ENCODE assay signal across 9 cellular contexts in the genomic region with DNA sequence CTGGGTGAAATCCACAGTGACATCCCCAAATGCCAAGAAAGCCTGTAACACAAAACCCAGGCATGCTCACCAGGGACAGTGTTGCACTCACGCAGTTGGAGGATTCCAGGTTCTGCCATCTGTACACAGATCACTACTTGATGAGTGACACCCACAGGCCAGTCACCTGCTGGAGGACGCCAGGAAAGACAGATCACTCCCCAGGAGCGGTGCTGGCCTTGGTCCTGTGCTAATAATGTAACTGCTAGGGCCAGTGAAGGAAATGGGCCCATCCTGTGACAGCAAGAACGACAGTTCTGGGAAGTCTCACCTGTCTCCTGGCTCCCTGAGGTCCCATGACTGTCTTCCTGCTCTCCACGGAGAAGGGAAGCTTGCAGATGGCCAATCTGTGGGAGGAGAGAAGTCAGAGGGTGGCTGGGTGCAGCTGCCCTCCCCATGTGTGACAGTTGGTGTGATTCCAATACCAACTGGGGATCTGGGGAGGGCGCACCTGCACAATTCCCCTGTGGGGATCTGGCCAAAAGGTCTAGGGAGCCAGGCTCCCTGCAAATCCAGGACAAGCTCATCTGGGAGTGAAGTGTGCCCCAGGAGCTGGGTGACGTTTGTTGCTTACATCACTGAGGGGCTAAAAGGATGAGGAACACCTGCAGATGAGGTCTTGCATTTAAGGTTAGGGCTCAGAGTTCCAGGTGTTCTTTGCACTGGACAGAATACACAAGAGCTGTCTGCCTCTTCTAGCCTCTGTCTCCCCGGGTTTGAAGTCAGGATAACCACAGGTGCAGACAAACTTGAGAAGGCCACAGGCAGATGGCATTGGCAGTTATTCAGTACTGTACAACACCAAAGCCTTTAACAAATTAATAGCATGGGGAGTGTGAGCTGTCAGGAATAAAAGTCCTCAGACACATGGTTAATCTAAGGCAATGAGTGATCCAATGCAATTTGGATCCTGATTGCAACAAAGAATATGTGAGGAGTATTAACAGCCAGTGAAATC. TPM values are rescaled to one million over a fixed set of nuclear protein-coding genes. Genes with fewer than 3 reads are reported as not detected.
A peak's percentile ranks its signal among the peaks of the same experiment; 100 is the strongest.
DNase-seq lines count a peak whose midpoint lies in the region; ATAC-seq, FAIRE-seq and TF ChIP-seq lines count a peak whose summit lies in the region.
"Had no signal": no experiment of that assay in that cellular context is flagged by ENCODE, and none has a peak within 500 bp of the region (broad histone marks: within the 10 kb centered on the region; RNA-seq: fewer than 3 reads in every experiment).

No MANE protein-coding gene starts in this region.

- peak; percentile 8 for ATAC-seq in GM19043 (IDR thresholded peaks at IDR 0.05; ENCODE audit: low read depth, unreplicated experiment)
- peak; percentile 1 for ATAC-seq in HG02759 (IDR thresholded peaks at IDR 0.05; ENCODE audit: unreplicated experiment)
- peak in 3 of 4 donors; percentile 23 to 28 (median 24) for ATAC-seq in right lobe of liver

- H3K9me3 ChIP-seq in right lobe of liver: no peaks in the 10 kb centered on the region
- H3K9me3 ChIP-seq: suprapubic skin had no signal

- intact Hi-C loops in right lobe of liver (cut with DNase I): no loop called here
- intact Hi-C loops in activated T-helper 2 cell treated with anti-CD3 and anti-CD28 coated beads, Interferon-gamma antibody, Interleukin-2, Interleukin-4, amounts not matched to agents 10 μg/mL and 5 μg/mL and 100 μg/mL, durations not matched to agents 14 hours and 24 hours and 36 hours (cut with micrococcal nuclease): no loop called here

- no peak for FAIRE-seq in RCC 7860 (lab: Jason Lieb, UNC)

- H3K27ac Mint-ChIP-seq in activated T-helper 2 cell treated with anti-CD3 and anti-CD28 coated beads, Interferon-gamma antibody, Interleukin-2, Interleukin-4, amounts not matched to agents 10 μg/mL and 5 μg/mL and 100 μg/mL, durations not matched to agents 14 hours and 24 hours and 36 hours: no peak overlapping the region
- no peak overlapping the region for H3K27ac Mint-ChIP-seq in activated T-cell treated with anti-CD3 and anti-CD28 coated beads, Interleukin-2, amount 50 U/mL, for 24 hours

- DNase-seq in NAMALWA (ENCODE audit: low spot score): peak; percentile 76
- DNase-seq in right lobe of liver: no peak
- DNase-seq in activated T-helper 2 cell treated with anti-CD3 and anti-CD28 coated beads, Interferon-gamma antibody, Interleukin-2, Interleukin-4, amounts not matched to agents 10 μg/mL and 5 μg/mL and 100 μg/mL, durations not matched to agents 14 hours and 24 hours and 36 hours (ENCODE audit: low spot score): no peak
- DNase-seq in ACHN: no peak
- no peak for DNase-seq in activated T-cell treated with anti-CD3 and anti-CD28 coated beads, Interleukin-2, amount 50 U/mL, for 24 hours
- DNase-seq in RCC 7860 (ENCODE audit: low spot score): no peak

- H3K27ac ChIP-seq in right lobe of liver: no peak overlapping the region
- H3K27ac ChIP-seq: suprapubic skin had no signal

- H3K36me3 Mint-ChIP-seq in activated T-helper 2 cell treated with anti-CD3 and anti-CD28 coated beads, Interferon-gamma antibody, Interleukin-2, Interleukin-4, amounts not matched to agents 10 μg/mL and 5 μg/mL and 100 μg/mL, durations not matched to agents 14 hours and 24 hours and 36 hours (ENCODE audit: low read depth): peaks cover 38% of the 10 kb centered on the region
- peaks cover 66% of the 10 kb centered on the region for H3K36me3 Mint-ChIP-seq in activated T-cell treated with anti-CD3 and anti-CD28 coated beads, Interleukin-2, amount 50 U/mL, for 24 hours (ENCODE audit: low read depth)

- H3K9me3 Mint-ChIP-seq in activated T-helper 2 cell treated with anti-CD3 and anti-CD28 coated beads, Interferon-gamma antibody, Interleukin-2, Interleukin-4, amounts not matched to agents 10 μg/mL and 5 μg/mL and 100 μg/mL, durations not matched to agents 14 hours and 24 hours and 36 hours: peaks cover 6% of the 10 kb centered on the region
- H3K9me3 Mint-ChIP-seq in activated T-cell treated with anti-CD3 and anti-CD28 coated beads, Interleukin-2, amount 50 U/mL, for 24 hours: no peaks in the 10 kb centered on the region

- no peaks in the 10 kb centered on the region for H3K27me3 ChIP-seq in right lobe of liver
- H3K27me3 ChIP-seq: suprapubic skin had no signal

- H3K36me3 ChIP-seq in right lobe of liver: peaks cover 0 to 3% (median 0%) of the 10 kb centered on the region in 4 donors

- TF ChIP-seq POLR2A in right lobe of liver (IDR thresholded peaks at IDR 0.05): no peak

- TF ChIP-seq CTCF in right lobe of liver (IDR thresholded peaks at IDR 0.05): no peak

- WGBS in right lobe of liver (ENCODE audit: insufficient coverage, low coverage, low lambda C conversion rate, missing lambda C conversion rate): 75% methylated on average over 2 of the region's 8 CpGs

- no peak overlapping the region for H3K4me3 Mint-ChIP-seq in activated T-helper 2 cell treated with anti-CD3 and anti-CD28 coated beads, Interferon-gamma antibody, Interleukin-2, Interleukin-4, amounts not matched to agents 10 μg/mL and 5 μg/mL and 100 μg/mL, durations not matched to agents 14 hours and 24 hours and 36 hours (ENCODE audit: low read depth)
- H3K4me3 Mint-ChIP-seq in activated T-cell treated with anti-CD3 and anti-CD28 coated beads, Interleukin-2, amount 50 U/mL, for 24 hours: no peak overlapping the region

- in situ Hi-C loops in ACHN (cut with HindIII; ENCODE audit: low pct_ligation_motif_present, low pct_unique_long_range_greater_than_20kb, low sequenced_read_pairs): no loop called here

- H3K4me3 ChIP-seq in right lobe of liver: no peak overlapping the region
- H3K4me3 ChIP-seq: suprapubic skin had no signal

- H3K4me1 ChIP-seq in right lobe of liver: no peaks in the 10 kb centered on the region
- H3K4me1 ChIP-seq: suprapubic skin had no signal

- peaks cover 11% of the 10 kb centered on the region for H3K4me1 Mint-ChIP-seq in activated T-helper 2 cell treated with anti-CD3 and anti-CD28 coated beads, Interferon-gamma antibody, Interleukin-2, Interleukin-4, amounts not matched to agents 10 μg/mL and 5 μg/mL and 100 μg/mL, durations not matched to agents 14 hours and 24 hours and 36 hours (ENCODE audit: low read depth)
- H3K4me1 Mint-ChIP-seq in activated T-cell treated with anti-CD3 and anti-CD28 coated beads, Interleukin-2, amount 50 U/mL, for 24 hours (ENCODE audit: low read depth): peaks cover 12% of the 10 kb centered on the region

- no peaks in the 10 kb centered on the region for H3K27me3 Mint-ChIP-seq in activated T-helper 2 cell treated with anti-CD3 and anti-CD28 coated beads, Interferon-gamma antibody, Interleukin-2, Interleukin-4, amounts not matched to agents 10 μg/mL and 5 μg/mL and 100 μg/mL, durations not matched to agents 14 hours and 24 hours and 36 hours (ENCODE audit: low read depth)
- no peaks in the 10 kb centered on the region for H3K27me3 Mint-ChIP-seq in activated T-cell treated with anti-CD3 and anti-CD28 coated beads, Interleukin-2, amount 50 U/mL, for 24 hours

RNA-seq across cellular contexts. Expression of a gene that starts 10.3 kb away (rescaled TPM):
- 1 to 10 TPM; 2.9 to 4.8 (median 4.3) TPM for total RNA-seq in right lobe of liver
- total RNA-seq in activated T-helper 2 cell treated with anti-CD3 and anti-CD28 coated beads, Interferon-gamma antibody, Interleukin-2, Interleukin-4, amounts not matched to agents 10 μg/mL and 5 μg/mL and 100 μg/mL, durations not matched to agents 14 hours and 24 hours and 36 hours: 12.7 and 13.3 TPM in 2 replicates
